21 cellular contexts compared by ENCODE assay signal in genomic region chr1:47824721-47825120, GRCh38.
DNase-seq lines count a peak whose midpoint lies in the region; ATAC-seq and TF ChIP-seq lines count a peak whose summit lies in the region.
"Had no signal": no experiment of that assay in that cellular context is flagged by ENCODE, and none has a peak within 500 bp of the region (broad histone marks: within the 10 kb centered on the region; RNA-seq: fewer than 3 reads in every experiment).

No MANE protein-coding gene starts in this region.

- H3K4me3 Mint-ChIP-seq in endodermal cell = no peak overlapping the region
- no peak overlapping the region for H3K4me3 Mint-ChIP-seq in activated CD4-positive, alpha-beta T cell treated with anti-CD3 and anti-CD28 coated beads for 36 hours

- H2AFZ ChIP-seq in osteoblast (ENCODE audit: low read length) = no peak overlapping the region

- H3K27ac Mint-ChIP-seq in endodermal cell = no peak overlapping the region
- H3K27ac Mint-ChIP-seq in activated CD4-positive, alpha-beta T cell treated with anti-CD3 and anti-CD28 coated beads for 36 hours = no peak overlapping the region

- H3K4me1 Mint-ChIP-seq in endodermal cell = peaks cover 14% of the 10 kb centered on the region
- no peaks in the 10 kb centered on the region for H3K4me1 Mint-ChIP-seq in activated CD4-positive, alpha-beta T cell treated with anti-CD3 and anti-CD28 coated beads for 36 hours

- CTCF ChIA-PET in activated CD4-positive, alpha-beta T cell treated with anti-CD3 and anti-CD28 coated beads for 36 hours (lab: Charles Lee) = no interaction called here

- H3K4me3 ChIP-seq in endodermal cell (ENCODE audit: low read length) (no peak overlapping the region), osteoblast (ENCODE audit: insufficient read depth, low read length) (no peak overlapping the region)
- H3K4me3 ChIP-seq: SK-N-MC had no signal

- DNase-seq in COLO668 (lab: John Stamatoyannopoulos, UW; ENCODE audit: unreplicated experiment) (peak; percentile 28), NCI-H146 (lab: John Stamatoyannopoulos, UW) (peak; percentile 43), endodermal cell (no peak), osteoblast (ENCODE audit: insufficient read length, low spot score, missing footprints) (peak; percentile 46)
- DNase-seq in activated CD4-positive, alpha-beta T cell treated with anti-CD3 and anti-CD28 coated beads for 36 hours = no peak
- DNase-seq: ACHN, AML-193, DMS79, GOT3, KBM-7, MV-4-11, NCI-H1694, NCI-H2107, NCI-H226, NCI-H524 treated with DMSO at 0.1 percent for 48 hours, OCI-M1, SHP77 had no signal

- 80 to 81% methylated on average over 7 of the region's 7 CpGs for WGBS in endodermal cell (ENCODE audit: insufficient coverage in 1 of 2, insufficient read length in 1 of 2), 2 experiments

- H3K27ac ChIP-seq in endodermal cell (ENCODE audit: low read depth, low read length) (peak overlapping the region; percentile 8), osteoblast (ENCODE audit: low read depth, low read length) (no peak overlapping the region)
- H3K27ac ChIP-seq: C4-2B, SK-N-MC had no signal

- intact Hi-C loops in activated CD4-positive, alpha-beta T cell treated with anti-CD3 and anti-CD28 coated beads for 36 hours (cut with DNase I, micrococcal nuclease) = no loop called here

- no peak overlapping the region for H3K9ac ChIP-seq in endodermal cell (ENCODE audit: extremely low read depth, low read length, poor library complexity, severe bottlenecking)

- no peak overlapping the region for H3K4me2 ChIP-seq in osteoblast (ENCODE audit: insufficient read depth, low read length)

- H3K4me1 ChIP-seq in endodermal cell (ENCODE audit: control insufficient read depth, insufficient read depth, low read length) (peaks cover 3% of the 10 kb centered on the region), osteoblast (ENCODE audit: insufficient read depth, low read length) (no peaks in the 10 kb centered on the region)

- no peaks in the 10 kb centered on the region for H3K9me3 Mint-ChIP-seq in endodermal cell
- H3K9me3 Mint-ChIP-seq in activated CD4-positive, alpha-beta T cell treated with anti-CD3 and anti-CD28 coated beads for 36 hours (ENCODE audit: low read depth) = no peaks in the 10 kb centered on the region

- H3K27me3 ChIP-seq in endodermal cell (ENCODE audit: control insufficient read depth, insufficient read depth, low read length, poor library complexity, severe bottlenecking) (no peaks in the 10 kb centered on the region), osteoblast (ENCODE audit: insufficient read depth, low read length) (no peaks in the 10 kb centered on the region)

- no peaks in the 10 kb centered on the region for H3K36me3 Mint-ChIP-seq in endodermal cell (ENCODE audit: low read depth)
- H3K36me3 Mint-ChIP-seq in activated CD4-positive, alpha-beta T cell treated with anti-CD3 and anti-CD28 coated beads for 36 hours (ENCODE audit: low read depth) = no peaks in the 10 kb centered on the region

- H3K9me3 ChIP-seq in endodermal cell (ENCODE audit: control insufficient read depth, low read length) (no peaks in the 10 kb centered on the region), osteoblast (ENCODE audit: low read depth, low read length) (no peaks in the 10 kb centered on the region)

- H3K36me3 ChIP-seq in endodermal cell (ENCODE audit: control insufficient read depth, insufficient read depth, low read length) = no peaks in the 10 kb centered on the region
- no peaks in the 10 kb centered on the region for H3K36me3 ChIP-seq in osteoblast (ENCODE audit: insufficient read depth, low read length)

- no peak for ATAC-seq in HG03378 (IDR thresholded peaks at IDR 0.05; ENCODE audit: unreplicated experiment)
- ATAC-seq in activated CD4-positive, alpha-beta T cell treated with anti-CD3 and anti-CD28 coated beads for 36 hours = no peak
- ATAC-seq in esophagus mucosa = no peak

- H3K27me3 Mint-ChIP-seq in endodermal cell (ENCODE audit: insufficient read depth) = no peaks in the 10 kb centered on the region
- H3K27me3 Mint-ChIP-seq in activated CD4-positive, alpha-beta T cell treated with anti-CD3 and anti-CD28 coated beads for 36 hours = no peaks in the 10 kb centered on the region

- POLR2A ChIA-PET in activated CD4-positive, alpha-beta T cell treated with anti-CD3 and anti-CD28 coated beads for 36 hours (lab: Charles Lee) = no interaction called here

- TF ChIP-seq CTCF in endodermal cell (conservative IDR thresholded peaks at IDR 0.05) (no peak), osteoblast (IDR thresholded peaks at IDR 0.05; ENCODE audit: extremely low read depth, low read depth, low read length) (no peak)

- no peaks in the 10 kb centered on the region for H3K79me2 ChIP-seq in osteoblast (ENCODE audit: insufficient read depth, low read length)

- H4K20me1 ChIP-seq in osteoblast (ENCODE audit: insufficient read depth, low read length) = no peaks in the 10 kb centered on the region

Comparison
In these comparisons a context has a peak if more than half of its experiments do, and no peak if none do; other contexts are left out.
1. DNase-seq: peak in COLO668 (single experiment), NCI-H146 (single experiment) and osteoblast (single experiment); none in endodermal cell (single experiment) and activated CD4-positive, alpha-beta T cell treated with anti-CD3 and anti-CD28 coated beads for 36 hours (single experiment).